8 cellular contexts compared by ENCODE assay signal in the genomic region with DNA sequence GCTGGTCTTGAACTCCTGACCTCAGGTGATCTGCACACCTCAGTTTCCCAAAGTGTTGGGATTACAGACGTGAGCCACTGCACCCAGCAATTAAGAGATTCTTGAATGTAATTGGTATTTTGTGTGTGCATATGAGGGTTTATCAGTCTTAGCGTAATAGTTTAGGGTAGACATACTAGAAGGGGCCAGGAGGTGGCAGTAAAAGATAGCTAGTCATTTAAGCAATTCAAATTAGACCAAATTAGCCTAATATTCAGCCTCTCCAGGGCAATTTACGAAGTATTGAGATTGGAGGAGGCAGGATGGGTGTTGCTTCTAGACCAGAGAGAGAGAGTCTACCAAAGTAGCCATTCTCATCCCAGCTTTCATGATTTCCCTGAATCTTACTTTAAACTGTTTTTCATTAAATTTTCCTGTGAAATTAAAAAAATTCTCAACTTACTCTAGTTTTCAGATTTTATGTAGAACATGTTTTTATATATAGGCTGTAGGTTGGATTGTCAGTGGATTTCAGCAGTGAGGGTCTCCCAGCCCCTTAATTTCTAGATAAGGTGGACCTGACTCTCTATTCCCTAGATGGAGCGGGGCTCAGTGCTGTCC.
DNase-seq lines count a peak whose midpoint lies in the region; ATAC-seq, FAIRE-seq and TF ChIP-seq lines count a peak whose summit lies in the region.

No MANE protein-coding gene starts in this region.

- POLR2A ChIA-PET in HCT116 (lab: Charles Lee): no interaction called here

- H3K27me3 ChIP-seq in HCT116 (ENCODE audit: insufficient read depth, low read length) (peaks cover 34% of the 10 kb centered on the region), keratinocyte (ENCODE audit: control insufficient read depth, extremely low read depth, insufficient read depth, low read length) (no peaks in the 10 kb centered on the region)

- ATAC-seq in HCT116 (peak; percentile 87), HG03460 (IDR thresholded peaks at IDR 0.05; ENCODE audit: unreplicated experiment) (no peak)

- RAD21 ChIA-PET in HCT116 (lab: Charles Lee; ENCODE audit: low non-redundant PET in 1 of 2, low total read pairs in 2 of 2, uncharacterized antibody in 2 of 2, unreplicated experiment in 2 of 2): interaction anchor here (0.5 to 1.3 kb wide), 3 partner anchors 625 to 686 kb away, joined by 3 to 6 read pairs (median 4); a partner anchor contains a TSS

- dilution Hi-C loops in keratinocyte (cut with MboI; ENCODE audit: extremely low pct_ligation_motif_present, low sequenced_read_pairs): no loop called here

- H3K4me2 ChIP-seq in HCT116 (ENCODE audit: low read length) (no peak overlapping the region), keratinocyte (ENCODE audit: control insufficient read depth, extremely low read depth, insufficient read depth, low read depth, low read length) (no peak overlapping the region)

- TF ChIP-seq CTCF in D721Med (IDR thresholded peaks at IDR 0.05; ENCODE audit: insufficient read depth, missing control alignments) (peak; percentile 97), HCT116 (IDR thresholded peaks at IDR 0.05 in 2 of 3, conservative IDR thresholded peaks at IDR 0.05 in 1 of 3; ENCODE audit: borderline replicate concordance in 1 of 3, insufficient read depth in 1 of 3, low read depth in 2 of 3, low read length in 2 of 3) (peak; percentile 56 to 73 (median 59); a peak in 5 of 6 replicates), astrocyte of the spinal cord (IDR thresholded peaks at IDR 0.05; ENCODE audit: low read depth, low read length) (peak; percentile 70), keratinocyte (optimal IDR thresholded peaks at IDR 0.05 in 1 of 3, IDR thresholded peaks at IDR 0.05 in 1 of 3, conservative IDR thresholded peaks at IDR 0.05 in 1 of 3; ENCODE audit: extremely low read depth in 1 of 3, insufficient read depth in 2 of 3, low read length in 3 of 3) (peak in 2 of 3 experiments; percentile 56)

- H3K36me3 ChIP-seq in HCT116 (ENCODE audit: control insufficient read depth in 1 of 2, insufficient read depth in 2 of 2, low read length in 2 of 2) (no peaks in the 10 kb centered on the region), keratinocyte (ENCODE audit: control insufficient read depth in 2 of 2, extremely low read depth in 1 of 2, insufficient read depth in 2 of 2, low read length in 2 of 2) (no peaks in the 10 kb centered on the region)

- no peaks in the 10 kb centered on the region for H3K9me1 ChIP-seq in keratinocyte (ENCODE audit: control insufficient read depth, extremely low read depth, insufficient read depth, low read length)

- no TSS peak for BruUV-seq in HCT116 (replicated peaks; lab: Mats Ljungman, UMichigan)

- H3K4me3 ChIP-seq in HCT116 (replicated peaks in 1 of 2; ENCODE audit: low read depth in 1 of 2, low read length in 2 of 2): no peak overlapping the region
- H3K4me3 ChIP-seq in astrocyte of the spinal cord (ENCODE audit: low read depth, low read length): no peak overlapping the region
- H3K4me3 ChIP-seq in keratinocyte (ENCODE audit: control insufficient read depth in 2 of 3, extremely low read depth in 1 of 3, insufficient read depth in 2 of 3, low read depth in 1 of 3, low read length in 3 of 3): no peak overlapping the region

- peak; percentile 92 for FAIRE-seq in D721Med (lab: Jason Lieb, UNC)
- FAIRE-seq in keratinocyte (lab: Jason Lieb, UNC): no peak
- FAIRE-seq in urothelium cell line (lab: Jason Lieb, UNC): no peak

- intact Hi-C loops in HCT116 (cut with micrococcal nuclease): loop anchor here (1.0 to 10.0 kb wide), 5 partner anchors 134 to 1206 kb away; no protein-coding TSS in a partner anchor

- H3K27ac ChIP-seq in HCT116 (ENCODE audit: low read depth, low read length) (no peak overlapping the region), keratinocyte (ENCODE audit: control insufficient read depth, insufficient read depth, low read length) (no peak overlapping the region)

- H3K9ac ChIP-seq in HCT116 (ENCODE audit: low read length) (no peak overlapping the region), keratinocyte (ENCODE audit: control insufficient read depth, extremely low read depth, insufficient read depth, low read length) (no peak overlapping the region)

- CTCF ChIA-PET in HCT116 (lab: Charles Lee): interaction anchor here (0.7 to 3.2 kb wide), 7 partner anchors 8 to 810 kb away, joined by 3 to 46 read pairs (median 3); a partner anchor contains a TSS

- in situ Hi-C loops in astrocyte of the spinal cord (cut with HindIII; ENCODE audit: low sequenced_read_pairs): no loop called here

- H2AFZ ChIP-seq in HCT116 (ENCODE audit: low read depth, low read length, poor library complexity, severe bottlenecking) (no peak overlapping the region), keratinocyte (ENCODE audit: control insufficient read depth, low read length) (no peak overlapping the region)

- H3K4me1 ChIP-seq in HCT116 (ENCODE audit: control insufficient read depth in 1 of 2, insufficient read depth in 2 of 2, low read length in 2 of 2) (peaks cover 4% of the 10 kb centered on the region in 2 experiments; a peak in 2 of 4 replicates), keratinocyte (ENCODE audit: control insufficient read depth, extremely low read depth, insufficient read depth, low read length) (no peaks in the 10 kb centered on the region)

- no peaks in the 10 kb centered on the region for H3K9me2 ChIP-seq in HCT116 (ENCODE audit: insufficient read depth)

- H3K9me3 ChIP-seq in HCT116 (ENCODE audit: control insufficient read depth in 1 of 2, insufficient read depth in 1 of 2, low read depth in 1 of 2, low read length in 2 of 2): no peaks in the 10 kb centered on the region
- no peaks in the 10 kb centered on the region for H3K9me3 ChIP-seq in keratinocyte (ENCODE audit: control insufficient read depth, low read depth, low read length)

- TF ChIP-seq RAD21 in HCT116 (IDR thresholded peaks at IDR 0.05; ENCODE audit: low read depth): peak; percentile 79

- H4K20me1 ChIP-seq in HCT116 (ENCODE audit: insufficient read depth) (no peaks in the 10 kb centered on the region), keratinocyte (ENCODE audit: control insufficient read depth, extremely low read depth, insufficient read depth, low read length) (no peaks in the 10 kb centered on the region)

- DNase-seq in D721Med (ENCODE audit: insufficient read length, low spot score): peak; percentile 46
- DNase-seq in HCT116 (ENCODE audit: low read depth, low spot score): peak; percentile 33
- DNase-seq in NCI-H524 (lab: John Stamatoyannopoulos, UW): peak; percentile 34 to 78
- DNase-seq in astrocyte of the spinal cord (ENCODE audit: low read depth, low spot score): peak; percentile 67
- no peak for DNase-seq in keratinocyte (ENCODE audit: low read depth, low spot score)
- peak; percentile 39 for DNase-seq in urothelium cell line (ENCODE audit: low spot score)
- no peak for DNase-seq in activated naive CD4-positive, alpha-beta T cell (lab: John Stamatoyannopoulos, UW)

- H3K79me2 ChIP-seq in HCT116 (ENCODE audit: insufficient read depth, low read length) (no peaks in the 10 kb centered on the region), keratinocyte (ENCODE audit: control insufficient read depth, insufficient read depth, low read length) (no peaks in the 10 kb centered on the region)

- TF ChIP-seq POLR2A in HCT116 (IDR thresholded peaks at IDR 0.05; ENCODE audit: borderline replicate concordance, extremely low read depth, insufficient read depth, insufficient read length): no peak

TF ChIP-seq in HCT116, 20 proteins besides CTCF, POLR2A, EP300 and RAD21:
- TF ChIP-seq SP1 (IDR thresholded peaks at IDR 0.05; ENCODE audit: low read depth): no peak

Comparison
In these comparisons a context has a peak if more than half of its experiments do, and no peak if none do; other contexts are left out.
1. DNase-seq: peak in D721Med (single experiment), HCT116 (single experiment), NCI-H524 (2 of 2), astrocyte of the spinal cord (single experiment) and urothelium cell line (single experiment); none in keratinocyte (single experiment) and activated naive CD4-positive, alpha-beta T cell (0 of 4).
2. Peak in every context shown above with its lines, with median percentiles within 50 percentile points of each other: CTCF ChIP-seq.